In genomic region chr7:116034411-116034810, GRCh38 we compare ENCODE assay signal across 1 cellular context.
TF ChIP-seq lines count a peak whose summit lies in the region.

No MANE protein-coding gene starts in this region.

TF ChIP-seq in endothelial cell of umbilical vein, 7 proteins besides CTCF, POLR2A, EP300 and RAD21:
- TF ChIP-seq MYC (IDR thresholded peaks at IDR 0.05; ENCODE audit: low read depth, low read length): no peak
- TF ChIP-seq EZH2 (IDR thresholded peaks at IDR 0.05; ENCODE audit: borderline replicate concordance, low read depth, low read length, severe bottlenecking): no peak
- TF ChIP-seq MAX (IDR thresholded peaks at IDR 0.05; ENCODE audit: insufficient read depth, insufficient read length): no peak
- TF ChIP-seq POLR2AphosphoS5 (IDR thresholded peaks at IDR 0.05; ENCODE audit: insufficient read depth, low read depth, low read length): no peak
- no peak for TF ChIP-seq GATA2 (IDR thresholded peaks at IDR 0.05; ENCODE audit: insufficient read depth, insufficient read length, low read depth, low read length)
- TF ChIP-seq JUN (IDR thresholded peaks at IDR 0.05; ENCODE audit: borderline replicate concordance, insufficient read depth, insufficient read length, low read depth): no peak
- no peak for TF ChIP-seq FOS (IDR thresholded peaks at IDR 0.05; ENCODE audit: borderline replicate concordance, insufficient read depth, low read length)
